Comparison of ENCODE assay signal across 8 cellular contexts in genomic region chr16:85027349-85027967, GRCh38. TPM values are rescaled to one million over a fixed set of nuclear protein-coding genes. Genes with fewer than 3 reads are reported as not detected.
A peak's percentile ranks its signal among the peaks of the same experiment; 100 is the strongest.
DNase-seq lines count a peak whose midpoint lies in the region; ATAC-seq and TF ChIP-seq lines count a peak whose summit lies in the region.

Gene KIAA0513 (plus strand): TSS chr16:85027795. CDS start chr16:85067072, 39,277 bp downstream.

- no peaks in the 10 kb centered on the region for H3K9me2 ChIP-seq in GM23248 (ENCODE audit: insufficient read depth)
- H3K9me2 ChIP-seq in neural cell (ENCODE audit: insufficient read depth, low read length), result no peaks in the 10 kb centered on the region

- H3K27me3 Mint-ChIP-seq in stimulated activated naive CD8-positive, alpha-beta T cell treated with anti-CD3 and anti-CD28 coated beads, Interleukin-15, amount 100 ng/mL, for 72 hours, result no peaks in the 10 kb centered on the region

- peaks cover 20% of the 10 kb centered on the region for H3F3A ChIP-seq in GM23248 (ENCODE audit: insufficient read depth)
- no peaks in the 10 kb centered on the region for H3F3A ChIP-seq in neural cell (ENCODE audit: insufficient read depth, low read length, poor library complexity, severe bottlenecking)

- WGBS in GM23248 (ENCODE audit: low coverage in 1 of 2, low lambda C conversion rate in 2 of 2, missing lambda C conversion rate in 2 of 2), 2 experiments, result 0 to 1% methylated on average over 35 to 59 of the region's 59 CpGs

- H2AFZ ChIP-seq in GM23248 (peak within 1 kb of the TSS; percentile 79), neural cell (ENCODE audit: low read depth, low read length) (peak within 1 kb of the TSS; percentile 80)

- no peak for TF ChIP-seq EP300 in neural cell (conservative IDR thresholded peaks at IDR 0.05; ENCODE audit: poor library complexity, severe bottlenecking)

- H3K27me3 ChIP-seq in GM23248 (replicated peaks; ENCODE audit: insufficient read depth), result no peaks in the 10 kb centered on the region
- no peaks in the 10 kb centered on the region for H3K27me3 ChIP-seq in neural cell (ENCODE audit: insufficient read depth, low read depth, low read length)

- peak; percentile 14 for TF ChIP-seq CTCF in fibroblast of the aortic adventitia (IDR thresholded peaks at IDR 0.05; ENCODE audit: insufficient read depth, low read length)
- peak; percentile 54 for TF ChIP-seq CTCF in neural cell (IDR thresholded peaks at IDR 0.05; ENCODE audit: poor library complexity, severe bottlenecking)

- H3K27ac Mint-ChIP-seq in stimulated activated naive CD8-positive, alpha-beta T cell treated with anti-CD3 and anti-CD28 coated beads, Interleukin-15, amount 100 ng/mL, for 72 hours, result peak within 1 kb of the TSS; percentile 94 to 96

- peaks cover 26% of the 10 kb centered on the region for H3K4me1 ChIP-seq in GM23248 (ENCODE audit: insufficient read depth)

- H3K36me3 ChIP-seq in GM23248 (ENCODE audit: low read depth) (no peaks in the 10 kb centered on the region), neural cell (ENCODE audit: insufficient read depth, low read length) (no peaks in the 10 kb centered on the region)

- peak within 1 kb of the TSS; percentile 90 to 99 for H3K4me3 Mint-ChIP-seq in stimulated activated naive CD8-positive, alpha-beta T cell treated with anti-CD3 and anti-CD28 coated beads, Interleukin-15, amount 100 ng/mL, for 72 hours

- in situ Hi-C loops in GM23248 (cut with MboI), result no loop called here

- H3K4me1 Mint-ChIP-seq in stimulated activated naive CD8-positive, alpha-beta T cell treated with anti-CD3 and anti-CD28 coated beads, Interleukin-15, amount 100 ng/mL, for 72 hours, result peaks cover 42% of the 10 kb centered on the region

- ATAC-seq in stimulated activated naive CD8-positive, alpha-beta T cell treated with anti-CD3 and anti-CD28 coated beads, Interleukin-15, amount 100 ng/mL, for 72 hours, result peak; percentile 64

- no peaks in the 10 kb centered on the region for H3K9me3 ChIP-seq in GM23248 (ENCODE audit: low read depth)
- no peaks in the 10 kb centered on the region for H3K9me3 ChIP-seq in neural cell (ENCODE audit: low read length)

- no peaks in the 10 kb centered on the region for H3K79me2 ChIP-seq in GM23248 (ENCODE audit: insufficient read depth)
- H3K79me2 ChIP-seq in neural cell (replicated peaks; ENCODE audit: insufficient read depth, low read length), result no peaks in the 10 kb centered on the region

- no peaks in the 10 kb centered on the region for H3K9me3 Mint-ChIP-seq in stimulated activated naive CD8-positive, alpha-beta T cell treated with anti-CD3 and anti-CD28 coated beads, Interleukin-15, amount 100 ng/mL, for 72 hours

- H3K4me3 ChIP-seq in GM23248, result peak within 1 kb of the TSS; percentile 87
- H3K4me3 ChIP-seq in fibroblast of the aortic adventitia (ENCODE audit: low read depth, low read length), result peak within 1 kb of the TSS; percentile 83
- peak within 1 kb of the TSS; percentile 92 for H3K4me3 ChIP-seq in neural cell (ENCODE audit: low read length)

- peak; percentile 91 for DNase-seq in EL
- DNase-seq in GM23248, result peak; percentile 97
- peak; percentile 88 for DNase-seq in LHCN-M2 (ENCODE audit: low read depth)
- peak; percentile 93 for DNase-seq in RPMI8226
- peak; percentile 93 for DNase-seq in activated effector memory CD4-positive, alpha-beta T cell treated with Interleukin-2 at 50 U/mL for 16 hours
- peak; percentile 88 for DNase-seq in fibroblast of the aortic adventitia (ENCODE audit: low read depth)
- peak; percentile 97 to 98 for DNase-seq in stimulated activated naive CD8-positive, alpha-beta T cell treated with anti-CD3 and anti-CD28 coated beads, Interleukin-15, amount 100 ng/mL, for 72 hours

- H3K4me2 ChIP-seq in GM23248 (ENCODE audit: unreplicated experiment) (peak within 1 kb of the TSS; percentile 98), neural cell (ENCODE audit: low read length) (peak within 1 kb of the TSS; percentile 60)

- H3K27ac ChIP-seq in GM23248, result peak within 1 kb of the TSS; percentile 85
- peak within 1 kb of the TSS; percentile 76 for H3K27ac ChIP-seq in neural cell (ENCODE audit: low read length)

- peak; percentile 33 for TF ChIP-seq RAD21 in neural cell (conservative IDR thresholded peaks at IDR 0.05)

- H3K9ac ChIP-seq in GM23248, result peak within 1 kb of the TSS; percentile 89
- H3K9ac ChIP-seq in neural cell (ENCODE audit: low read length), result peak within 1 kb of the TSS; percentile 88

- H4K20me1 ChIP-seq in GM23248 (ENCODE audit: insufficient read depth), result no peaks in the 10 kb centered on the region
- no peaks in the 10 kb centered on the region for H4K20me1 ChIP-seq in neural cell (ENCODE audit: insufficient read depth)

TF ChIP-seq in neural cell, 6 proteins besides CTCF, POLR2A, EP300 and RAD21:
- peak; percentile 56 for TF ChIP-seq MXI1 (conservative IDR thresholded peaks at IDR 0.05; ENCODE audit: poor library complexity, severe bottlenecking)
- TF ChIP-seq REST (IDR thresholded peaks at IDR 0.05; ENCODE audit: borderline replicate concordance), result peak; percentile 25
- TF ChIP-seq SMC3 (conservative IDR thresholded peaks at IDR 0.05; ENCODE audit: poor library complexity), result no peak
- TF ChIP-seq TAF1 (IDR thresholded peaks at IDR 0.05; ENCODE audit: low read depth), result no peak
- TF ChIP-seq EZH2 (IDR thresholded peaks at IDR 0.05; ENCODE audit: borderline replicate concordance, insufficient read depth, low read length, poor library complexity, severe bottlenecking), result no peak
- peak; percentile 85 for TF ChIP-seq POLR2AphosphoS5 (IDR thresholded peaks at IDR 0.05)

RNA-seq across cellular contexts. Expression of gene KIAA0513, which starts in this region (rescaled TPM):
- 5.3 and 7.6 TPM in 2 replicates for total RNA-seq in GM23248 (2014; rRNA removed; shearing (Covaris generic))
- polyA plus RNA-seq in GM23248 (2016; fragmentation: Nextera tagmentation; extraction: Ambion mirVana) (5.4 and 5.8 TPM in 2 replicates), neural cell (18.9 and 24.9 TPM in 2 replicates)
- total RNA-seq in LHCN-M2 (2014; rRNA removed) (11.4 and 12.8 TPM in 2 replicates), fibroblast of the aortic adventitia (ENCODE audit: low replicate concordance) (21.5 and 28.3 TPM in 2 replicates)
- 8.0 TPM for polyA plus RNA-seq in LHCN-M2 (2012)
- polyA minus RNA-seq in neural cell, result 39.2 and 50.4 TPM in 2 replicates

Comparison
In these comparisons a context has a peak if more than half of its experiments do, and no peak if none do; other contexts are left out.
1. Peak in every context shown above with its lines: DNase-seq, ATAC-seq, H3K4me3 ChIP-seq and H3K27ac ChIP-seq.